ENCODE assay signal across 1 cellular context in the genomic region with DNA sequence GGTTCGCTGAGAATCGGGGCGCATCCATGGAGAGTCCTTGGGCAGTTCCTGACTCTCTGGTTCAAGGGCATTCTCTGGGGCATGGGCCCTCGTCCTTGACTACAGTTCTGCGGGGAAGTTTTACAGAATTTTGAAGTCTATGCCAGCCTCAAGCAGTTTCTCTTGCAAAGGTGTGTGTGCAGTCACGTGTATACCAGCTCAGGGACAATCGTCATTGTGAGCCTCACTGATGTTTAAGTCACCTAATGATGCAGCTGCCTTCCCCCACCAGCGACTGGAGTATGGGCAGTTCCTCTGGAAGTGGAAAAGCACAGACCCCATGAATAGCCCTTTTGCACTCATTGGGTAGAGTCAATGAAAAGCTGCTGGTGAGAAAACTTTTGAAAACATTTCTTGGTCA.
A peak's percentile ranks its signal among the peaks of the same experiment; 100 is the strongest.
TF ChIP-seq lines count a peak whose summit lies in the region.

No MANE protein-coding gene starts in this region.

TF ChIP-seq in GM12878, 131 proteins besides CTCF, POLR2A, EP300 and RAD21 (continued from another document and continues in another):
- TF ChIP-seq, protein P1, sequence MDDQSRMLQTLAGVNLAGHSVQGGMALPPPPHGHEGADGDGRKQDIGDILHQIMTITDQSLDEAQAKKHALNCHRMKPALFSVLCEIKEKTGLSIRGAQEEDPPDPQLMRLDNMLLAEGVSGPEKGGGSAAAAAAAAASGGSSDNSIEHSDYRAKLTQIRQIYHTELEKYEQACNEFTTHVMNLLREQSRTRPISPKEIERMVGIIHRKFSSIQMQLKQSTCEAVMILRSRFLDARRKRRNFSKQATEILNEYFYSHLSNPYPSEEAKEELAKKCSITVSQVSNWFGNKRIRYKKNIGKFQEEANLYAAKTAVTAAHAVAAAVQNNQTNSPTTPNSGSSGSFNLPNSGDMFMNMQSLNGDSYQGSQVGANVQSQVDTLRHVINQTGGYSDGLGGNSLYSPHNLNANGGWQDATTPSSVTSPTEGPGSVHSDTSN (IDR thresholded peaks at IDR 0.05; ENCODE audit: insufficient replicate concordance, low read depth, low read length), result no peak
- no peak for TF ChIP-seq TCF3 (IDR thresholded peaks at IDR 0.05; ENCODE audit: borderline replicate concordance, insufficient read depth, low read depth, low read length)
- TF ChIP-seq ZNF622 (IDR thresholded peaks at IDR 0.05), result no peak
- TF ChIP-seq, protein P2, sequence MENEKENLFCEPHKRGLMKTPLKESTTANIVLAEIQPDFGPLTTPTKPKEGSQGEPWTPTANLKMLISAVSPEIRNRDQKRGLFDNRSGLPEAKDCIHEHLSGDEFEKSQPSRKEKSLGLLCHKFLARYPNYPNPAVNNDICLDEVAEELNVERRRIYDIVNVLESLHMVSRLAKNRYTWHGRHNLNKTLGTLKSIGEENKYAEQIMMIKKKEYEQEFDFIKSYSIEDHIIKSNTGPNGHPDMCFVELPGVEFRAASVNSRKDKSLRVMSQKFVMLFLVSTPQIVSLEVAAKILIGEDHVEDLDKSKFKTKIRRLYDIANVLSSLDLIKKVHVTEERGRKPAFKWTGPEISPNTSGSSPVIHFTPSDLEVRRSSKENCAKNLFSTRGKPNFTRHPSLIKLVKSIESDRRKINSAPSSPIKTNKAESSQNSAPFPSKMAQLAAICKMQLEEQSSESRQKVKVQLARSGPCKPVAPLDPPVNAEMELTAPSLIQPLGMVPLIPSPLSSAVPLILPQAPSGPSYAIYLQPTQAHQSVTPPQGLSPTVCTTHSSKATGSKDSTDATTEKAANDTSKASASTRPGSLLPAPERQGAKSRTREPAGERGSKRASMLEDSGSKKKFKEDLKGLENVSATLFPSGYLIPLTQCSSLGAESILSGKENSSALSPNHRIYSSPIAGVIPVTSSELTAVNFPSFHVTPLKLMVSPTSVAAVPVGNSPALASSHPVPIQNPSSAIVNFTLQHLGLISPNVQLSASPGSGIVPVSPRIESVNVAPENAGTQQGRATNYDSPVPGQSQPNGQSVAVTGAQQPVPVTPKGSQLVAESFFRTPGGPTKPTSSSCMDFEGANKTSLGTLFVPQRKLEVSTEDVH (IDR thresholded peaks at IDR 0.05; ENCODE audit: low read depth, partially characterized antibody), result no peak
- TF ChIP-seq HCFC1 (IDR thresholded peaks at IDR 0.05; ENCODE audit: low read length), result no peak
- TF ChIP-seq, protein P3, sequence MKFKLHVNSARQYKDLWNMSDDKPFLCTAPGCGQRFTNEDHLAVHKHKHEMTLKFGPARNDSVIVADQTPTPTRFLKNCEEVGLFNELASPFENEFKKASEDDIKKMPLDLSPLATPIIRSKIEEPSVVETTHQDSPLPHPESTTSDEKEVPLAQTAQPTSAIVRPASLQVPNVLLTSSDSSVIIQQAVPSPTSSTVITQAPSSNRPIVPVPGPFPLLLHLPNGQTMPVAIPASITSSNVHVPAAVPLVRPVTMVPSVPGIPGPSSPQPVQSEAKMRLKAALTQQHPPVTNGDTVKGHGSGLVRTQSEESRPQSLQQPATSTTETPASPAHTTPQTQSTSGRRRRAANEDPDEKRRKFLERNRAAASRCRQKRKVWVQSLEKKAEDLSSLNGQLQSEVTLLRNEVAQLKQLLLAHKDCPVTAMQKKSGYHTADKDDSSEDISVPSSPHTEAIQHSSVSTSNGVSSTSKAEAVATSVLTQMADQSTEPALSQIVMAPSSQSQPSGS (IDR thresholded peaks at IDR 0.05; ENCODE audit: low read length), result no peak
- peak; percentile 36; the same call in 1 of the 2 replicates for TF ChIP-seq CREB1 (IDR thresholded peaks at IDR 0.05; ENCODE audit: low read depth)
- TF ChIP-seq, protein P4, sequence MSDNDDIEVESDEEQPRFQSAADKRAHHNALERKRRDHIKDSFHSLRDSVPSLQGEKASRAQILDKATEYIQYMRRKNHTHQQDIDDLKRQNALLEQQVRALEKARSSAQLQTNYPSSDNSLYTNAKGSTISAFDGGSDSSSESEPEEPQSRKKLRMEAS (IDR thresholded peaks at IDR 0.05; ENCODE audit: low read depth, low read length), result peak; percentile 9; the same call in 1 of the 2 replicates
- TF ChIP-seq KLF5 (IDR thresholded peaks at IDR 0.05; ENCODE audit: partially characterized antibody), result no peak
- TF ChIP-seq, protein P5, sequence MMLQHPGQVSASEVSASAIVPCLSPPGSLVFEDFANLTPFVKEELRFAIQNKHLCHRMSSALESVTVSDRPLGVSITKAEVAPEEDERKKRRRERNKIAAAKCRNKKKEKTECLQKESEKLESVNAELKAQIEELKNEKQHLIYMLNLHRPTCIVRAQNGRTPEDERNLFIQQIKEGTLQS (IDR thresholded peaks at IDR 0.05; ENCODE audit: borderline replicate concordance, extremely low read depth, low read depth, low read length), result 0 out of 2 replicates have a peak, but pooled peaks have one; percentile 2
- no peak for TF ChIP-seq JUND (IDR thresholded peaks at IDR 0.05; ENCODE audit: low read depth, low read length)
- no peak for TF ChIP-seq RB1 (IDR thresholded peaks at IDR 0.05; ENCODE audit: borderline replicate concordance)
- no peak for TF ChIP-seq TCF12 (IDR thresholded peaks at IDR 0.05; ENCODE audit: low read depth, low read length)
- TF ChIP-seq MYB (IDR thresholded peaks at IDR 0.05; ENCODE audit: borderline replicate concordance, low read depth, low read length), result no peak
- TF ChIP-seq IKZF2 (IDR thresholded peaks at IDR 0.05), result no peak
- TF ChIP-seq IKZF1 (conservative IDR thresholded peaks at IDR 0.05), result no peak
- TF ChIP-seq, protein P6, sequence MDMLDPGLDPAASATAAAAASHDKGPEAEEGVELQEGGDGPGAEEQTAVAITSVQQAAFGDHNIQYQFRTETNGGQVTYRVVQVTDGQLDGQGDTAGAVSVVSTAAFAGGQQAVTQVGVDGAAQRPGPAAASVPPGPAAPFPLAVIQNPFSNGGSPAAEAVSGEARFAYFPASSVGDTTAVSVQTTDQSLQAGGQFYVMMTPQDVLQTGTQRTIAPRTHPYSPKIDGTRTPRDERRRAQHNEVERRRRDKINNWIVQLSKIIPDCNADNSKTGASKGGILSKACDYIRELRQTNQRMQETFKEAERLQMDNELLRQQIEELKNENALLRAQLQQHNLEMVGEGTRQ (IDR thresholded peaks at IDR 0.05; ENCODE audit: borderline replicate concordance, low read depth, low read length), result no peak
- TF ChIP-seq, protein P7, sequence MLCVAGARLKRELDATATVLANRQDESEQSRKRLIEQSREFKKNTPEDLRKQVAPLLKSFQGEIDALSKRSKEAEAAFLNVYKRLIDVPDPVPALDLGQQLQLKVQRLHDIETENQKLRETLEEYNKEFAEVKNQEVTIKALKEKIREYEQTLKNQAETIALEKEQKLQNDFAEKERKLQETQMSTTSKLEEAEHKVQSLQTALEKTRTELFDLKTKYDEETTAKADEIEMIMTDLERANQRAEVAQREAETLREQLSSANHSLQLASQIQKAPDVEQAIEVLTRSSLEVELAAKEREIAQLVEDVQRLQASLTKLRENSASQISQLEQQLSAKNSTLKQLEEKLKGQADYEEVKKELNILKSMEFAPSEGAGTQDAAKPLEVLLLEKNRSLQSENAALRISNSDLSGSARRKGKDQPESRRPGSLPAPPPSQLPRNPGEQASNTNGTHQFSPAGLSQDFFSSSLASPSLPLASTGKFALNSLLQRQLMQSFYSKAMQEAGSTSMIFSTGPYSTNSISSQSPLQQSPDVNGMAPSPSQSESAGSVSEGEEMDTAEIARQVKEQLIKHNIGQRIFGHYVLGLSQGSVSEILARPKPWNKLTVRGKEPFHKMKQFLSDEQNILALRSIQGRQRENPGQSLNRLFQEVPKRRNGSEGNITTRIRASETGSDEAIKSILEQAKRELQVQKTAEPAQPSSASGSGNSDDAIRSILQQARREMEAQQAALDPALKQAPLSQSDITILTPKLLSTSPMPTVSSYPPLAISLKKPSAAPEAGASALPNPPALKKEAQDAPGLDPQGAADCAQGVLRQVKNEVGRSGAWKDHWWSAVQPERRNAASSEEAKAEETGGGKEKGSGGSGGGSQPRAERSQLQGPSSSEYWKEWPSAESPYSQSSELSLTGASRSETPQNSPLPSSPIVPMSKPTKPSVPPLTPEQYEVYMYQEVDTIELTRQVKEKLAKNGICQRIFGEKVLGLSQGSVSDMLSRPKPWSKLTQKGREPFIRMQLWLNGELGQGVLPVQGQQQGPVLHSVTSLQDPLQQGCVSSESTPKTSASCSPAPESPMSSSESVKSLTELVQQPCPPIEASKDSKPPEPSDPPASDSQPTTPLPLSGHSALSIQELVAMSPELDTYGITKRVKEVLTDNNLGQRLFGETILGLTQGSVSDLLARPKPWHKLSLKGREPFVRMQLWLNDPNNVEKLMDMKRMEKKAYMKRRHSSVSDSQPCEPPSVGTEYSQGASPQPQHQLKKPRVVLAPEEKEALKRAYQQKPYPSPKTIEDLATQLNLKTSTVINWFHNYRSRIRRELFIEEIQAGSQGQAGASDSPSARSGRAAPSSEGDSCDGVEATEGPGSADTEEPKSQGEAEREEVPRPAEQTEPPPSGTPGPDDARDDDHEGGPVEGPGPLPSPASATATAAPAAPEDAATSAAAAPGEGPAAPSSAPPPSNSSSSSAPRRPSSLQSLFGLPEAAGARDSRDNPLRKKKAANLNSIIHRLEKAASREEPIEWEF (IDR thresholded peaks at IDR 0.05; ENCODE audit: insufficient replicate concordance, low read depth, low read length), result no peak
- 0 out of 2 replicates have a peak, but pooled peaks have one; percentile 2 for TF ChIP-seq ZBED1 (IDR thresholded peaks at IDR 0.05; ENCODE audit: borderline replicate concordance)
- no peak for TF ChIP-seq BACH1 (IDR thresholded peaks at IDR 0.05; ENCODE audit: borderline replicate concordance)
- TF ChIP-seq, protein P8, sequence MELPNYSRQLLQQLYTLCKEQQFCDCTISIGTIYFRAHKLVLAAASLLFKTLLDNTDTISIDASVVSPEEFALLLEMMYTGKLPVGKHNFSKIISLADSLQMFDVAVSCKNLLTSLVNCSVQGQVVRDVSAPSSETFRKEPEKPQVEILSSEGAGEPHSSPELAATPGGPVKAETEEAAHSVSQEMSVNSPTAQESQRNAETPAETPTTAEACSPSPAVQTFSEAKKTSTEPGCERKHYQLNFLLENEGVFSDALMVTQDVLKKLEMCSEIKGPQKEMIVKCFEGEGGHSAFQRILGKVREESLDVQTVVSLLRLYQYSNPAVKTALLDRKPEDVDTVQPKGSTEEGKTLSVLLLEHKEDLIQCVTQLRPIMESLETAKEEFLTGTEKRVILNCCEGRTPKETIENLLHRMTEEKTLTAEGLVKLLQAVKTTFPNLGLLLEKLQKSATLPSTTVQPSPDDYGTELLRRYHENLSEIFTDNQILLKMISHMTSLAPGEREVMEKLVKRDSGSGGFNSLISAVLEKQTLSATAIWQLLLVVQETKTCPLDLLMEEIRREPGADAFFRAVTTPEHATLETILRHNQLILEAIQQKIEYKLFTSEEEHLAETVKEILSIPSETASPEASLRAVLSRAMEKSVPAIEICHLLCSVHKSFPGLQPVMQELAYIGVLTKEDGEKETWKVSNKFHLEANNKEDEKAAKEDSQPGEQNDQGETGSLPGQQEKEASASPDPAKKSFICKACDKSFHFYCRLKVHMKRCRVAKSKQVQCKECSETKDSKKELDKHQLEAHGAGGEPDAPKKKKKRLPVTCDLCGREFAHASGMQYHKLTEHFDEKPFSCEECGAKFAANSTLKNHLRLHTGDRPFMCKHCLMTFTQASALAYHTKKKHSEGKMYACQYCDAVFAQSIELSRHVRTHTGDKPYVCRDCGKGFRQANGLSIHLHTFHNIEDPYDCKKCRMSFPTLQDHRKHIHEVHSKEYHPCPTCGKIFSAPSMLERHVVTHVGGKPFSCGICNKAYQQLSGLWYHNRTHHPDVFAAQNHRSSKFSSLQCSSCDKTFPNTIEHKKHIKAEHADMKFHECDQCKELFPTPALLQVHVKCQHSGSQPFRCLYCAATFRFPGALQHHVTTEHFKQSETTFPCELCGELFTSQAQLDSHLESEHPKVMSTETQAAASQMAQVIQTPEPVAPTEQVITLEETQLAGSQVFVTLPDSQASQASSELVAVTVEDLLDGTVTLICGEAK (IDR thresholded peaks at IDR 0.05; ENCODE audit: borderline replicate concordance), result no peak
- no peak for TF ChIP-seq NFIC (IDR thresholded peaks at IDR 0.05; ENCODE audit: low read depth, low read length)
- TF ChIP-seq, protein P9, sequence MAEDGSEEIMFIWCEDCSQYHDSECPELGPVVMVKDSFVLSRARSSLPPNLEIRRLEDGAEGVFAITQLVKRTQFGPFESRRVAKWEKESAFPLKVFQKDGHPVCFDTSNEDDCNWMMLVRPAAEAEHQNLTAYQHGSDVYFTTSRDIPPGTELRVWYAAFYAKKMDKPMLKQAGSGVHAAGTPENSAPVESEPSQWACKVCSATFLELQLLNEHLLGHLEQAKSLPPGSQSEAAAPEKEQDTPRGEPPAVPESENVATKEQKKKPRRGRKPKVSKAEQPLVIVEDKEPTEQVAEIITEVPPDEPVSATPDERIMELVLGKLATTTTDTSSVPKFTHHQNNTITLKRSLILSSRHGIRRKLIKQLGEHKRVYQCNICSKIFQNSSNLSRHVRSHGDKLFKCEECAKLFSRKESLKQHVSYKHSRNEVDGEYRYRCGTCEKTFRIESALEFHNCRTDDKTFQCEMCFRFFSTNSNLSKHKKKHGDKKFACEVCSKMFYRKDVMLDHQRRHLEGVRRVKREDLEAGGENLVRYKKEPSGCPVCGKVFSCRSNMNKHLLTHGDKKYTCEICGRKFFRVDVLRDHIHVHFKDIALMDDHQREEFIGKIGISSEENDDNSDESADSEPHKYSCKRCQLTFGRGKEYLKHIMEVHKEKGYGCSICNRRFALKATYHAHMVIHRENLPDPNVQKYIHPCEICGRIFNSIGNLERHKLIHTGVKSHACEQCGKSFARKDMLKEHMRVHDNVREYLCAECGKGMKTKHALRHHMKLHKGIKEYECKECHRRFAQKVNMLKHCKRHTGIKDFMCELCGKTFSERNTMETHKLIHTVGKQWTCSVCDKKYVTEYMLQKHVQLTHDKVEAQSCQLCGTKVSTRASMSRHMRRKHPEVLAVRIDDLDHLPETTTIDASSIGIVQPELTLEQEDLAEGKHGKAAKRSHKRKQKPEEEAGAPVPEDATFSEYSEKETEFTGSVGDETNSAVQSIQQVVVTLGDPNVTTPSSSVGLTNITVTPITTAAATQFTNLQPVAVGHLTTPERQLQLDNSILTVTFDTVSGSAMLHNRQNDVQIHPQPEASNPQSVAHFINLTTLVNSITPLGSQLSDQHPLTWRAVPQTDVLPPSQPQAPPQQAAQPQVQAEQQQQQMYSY (CRISPR knock-in tag; IDR thresholded peaks at IDR 0.05), result no peak
- TF ChIP-seq, protein P10, sequence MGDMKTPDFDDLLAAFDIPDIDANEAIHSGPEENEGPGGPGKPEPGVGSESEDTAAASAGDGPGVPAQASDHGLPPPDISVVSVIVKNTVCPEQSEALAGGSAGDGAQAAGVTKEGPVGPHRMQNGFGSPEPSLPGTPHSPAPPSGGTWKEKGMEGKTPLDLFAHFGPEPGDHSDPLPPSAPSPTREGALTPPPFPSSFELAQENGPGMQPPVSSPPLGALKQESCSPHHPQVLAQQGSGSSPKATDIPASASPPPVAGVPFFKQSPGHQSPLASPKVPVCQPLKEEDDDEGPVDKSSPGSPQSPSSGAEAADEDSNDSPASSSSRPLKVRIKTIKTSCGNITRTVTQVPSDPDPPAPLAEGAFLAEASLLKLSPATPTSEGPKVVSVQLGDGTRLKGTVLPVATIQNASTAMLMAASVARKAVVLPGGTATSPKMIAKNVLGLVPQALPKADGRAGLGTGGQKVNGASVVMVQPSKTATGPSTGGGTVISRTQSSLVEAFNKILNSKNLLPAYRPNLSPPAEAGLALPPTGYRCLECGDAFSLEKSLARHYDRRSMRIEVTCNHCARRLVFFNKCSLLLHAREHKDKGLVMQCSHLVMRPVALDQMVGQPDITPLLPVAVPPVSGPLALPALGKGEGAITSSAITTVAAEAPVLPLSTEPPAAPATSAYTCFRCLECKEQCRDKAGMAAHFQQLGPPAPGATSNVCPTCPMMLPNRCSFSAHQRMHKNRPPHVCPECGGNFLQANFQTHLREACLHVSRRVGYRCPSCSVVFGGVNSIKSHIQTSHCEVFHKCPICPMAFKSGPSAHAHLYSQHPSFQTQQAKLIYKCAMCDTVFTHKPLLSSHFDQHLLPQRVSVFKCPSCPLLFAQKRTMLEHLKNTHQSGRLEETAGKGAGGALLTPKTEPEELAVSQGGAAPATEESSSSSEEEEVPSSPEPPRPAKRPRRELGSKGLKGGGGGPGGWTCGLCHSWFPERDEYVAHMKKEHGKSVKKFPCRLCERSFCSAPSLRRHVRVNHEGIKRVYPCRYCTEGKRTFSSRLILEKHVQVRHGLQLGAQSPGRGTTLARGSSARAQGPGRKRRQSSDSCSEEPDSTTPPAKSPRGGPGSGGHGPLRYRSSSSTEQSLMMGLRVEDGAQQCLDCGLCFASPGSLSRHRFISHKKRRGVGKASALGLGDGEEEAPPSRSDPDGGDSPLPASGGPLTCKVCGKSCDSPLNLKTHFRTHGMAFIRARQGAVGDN (IDR thresholded peaks at IDR 0.05), result no peak
